Comparison of ENCODE assay signal across 8 cellular contexts in the genomic region with DNA sequence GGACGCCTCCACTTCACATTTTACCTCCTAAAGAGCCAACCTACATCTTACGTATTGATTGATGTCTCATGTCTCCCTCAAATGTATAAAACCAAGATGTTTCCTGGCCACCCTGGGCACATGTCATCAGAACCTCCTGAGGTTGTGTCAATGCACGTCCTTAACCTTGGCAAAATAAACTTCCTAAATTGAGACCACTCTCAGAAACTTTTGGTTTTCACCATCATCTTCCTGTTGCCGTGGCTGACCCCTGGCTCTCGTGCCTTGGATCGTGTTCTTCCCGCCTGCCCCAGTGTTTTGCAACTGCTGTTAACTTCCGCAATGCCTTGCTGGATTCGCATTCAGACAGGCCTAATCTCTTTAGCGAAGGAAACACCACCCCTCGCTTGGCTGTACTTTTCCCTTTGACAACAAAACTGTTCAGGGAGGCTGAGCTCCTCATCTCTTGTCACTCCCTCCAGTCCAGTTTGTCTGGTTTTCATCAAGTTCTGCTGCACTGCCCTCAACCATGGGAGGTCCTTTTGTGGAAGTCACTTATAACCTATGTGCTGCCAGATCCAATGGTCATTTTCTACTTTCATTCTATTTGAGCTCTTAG. TPM values are rescaled to one million over a fixed set of nuclear protein-coding genes. Genes with fewer than 3 reads are reported as not detected.
DNase-seq lines count a peak whose midpoint lies in the region; ATAC-seq and TF ChIP-seq lines count a peak whose summit lies in the region.

No MANE protein-coding gene starts in this region.

- no peak for DNase-seq in Calu3
- DNase-seq in SJSA1 (ENCODE audit: low read depth in 1 of 2, low spot score in 2 of 2) = peak in 1 of 2 experiments; percentile 86
- no peak for DNase-seq in fibroblast of lung (ENCODE audit: low read depth in 2 of 2)
- peak; percentile 54 for DNase-seq in osteoblast (ENCODE audit: insufficient read length, low spot score, missing footprints)
- no peak for DNase-seq in H4 (ENCODE audit: low spot score)
- DNase-seq in stimulated activated CD4-positive, alpha-beta T cell treated with anti-CD3 and anti-CD28 coated beads, Interleukin-15, amount 100 ng/mL, for 24 hours = no peak

- no peaks in the 10 kb centered on the region; the same call in 1 of the 2 replicates for H3K9me3 ChIP-seq in SJSA1 (replicated peaks)
- H3K9me3 ChIP-seq in fibroblast of lung (ENCODE audit: control insufficient read depth, insufficient read depth, low read depth, low read length) = no peaks in the 10 kb centered on the region
- H3K9me3 ChIP-seq in osteoblast (ENCODE audit: low read depth, low read length) = no peaks in the 10 kb centered on the region

- H3K4me3 ChIP-seq in SJSA1 (no peak overlapping the region), fibroblast of lung (replicated peaks in 1 of 4; ENCODE audit: control extremely low read depth in 1 of 4, insufficient read depth in 1 of 4, low read depth in 3 of 4, low read length in 4 of 4) (no peak overlapping the region), osteoblast (ENCODE audit: insufficient read depth, low read length) (no peak overlapping the region)

- ATAC-seq in GM19452 (IDR thresholded peaks at IDR 0.05; ENCODE audit: unreplicated experiment) (no peak), HG03039 (IDR thresholded peaks at IDR 0.05; ENCODE audit: unreplicated experiment) (no peak)

- H3K36me3 ChIP-seq in SJSA1 = peaks cover 26% of the 10 kb centered on the region
- no peaks in the 10 kb centered on the region for H3K36me3 ChIP-seq in fibroblast of lung (ENCODE audit: control insufficient read depth, insufficient read depth, low read length)
- no peaks in the 10 kb centered on the region for H3K36me3 ChIP-seq in osteoblast (ENCODE audit: insufficient read depth, low read length)

- CTCF ChIA-PET in Calu3 (lab: Charles Lee) = no interaction called here

- TF ChIP-seq CTCF in Calu3 (IDR thresholded peaks at IDR 0.05; ENCODE audit: unreplicated experiment) = no peak
- TF ChIP-seq CTCF in fibroblast of lung (conservative IDR thresholded peaks at IDR 0.05 in 1 of 2, IDR thresholded peaks at IDR 0.05 in 1 of 2; ENCODE audit: low read depth in 1 of 2, low read length in 2 of 2) = no peak
- no peak for TF ChIP-seq CTCF in osteoblast (IDR thresholded peaks at IDR 0.05; ENCODE audit: extremely low read depth, low read depth, low read length)

- H3K4me2 ChIP-seq in fibroblast of lung (ENCODE audit: extremely low read depth, insufficient read depth, low read length) = no peak overlapping the region
- H3K4me2 ChIP-seq in osteoblast (ENCODE audit: insufficient read depth, low read length) = no peak overlapping the region

- peaks cover 33% of the 10 kb centered on the region for H3K79me2 ChIP-seq in fibroblast of lung (ENCODE audit: control insufficient read depth, insufficient read depth, low read length)
- peaks cover 34% of the 10 kb centered on the region for H3K79me2 ChIP-seq in osteoblast (ENCODE audit: insufficient read depth, low read length)

- H3K9me3 Mint-ChIP-seq in Calu3 (ENCODE audit: low read depth, unreplicated experiment) = no peaks in the 10 kb centered on the region

- H3K36me3 Mint-ChIP-seq in Calu3 (ENCODE audit: insufficient read depth, unreplicated experiment) = peaks cover 49% of the 10 kb centered on the region

- BruUV-seq in Calu3 (replicated peaks; lab: Mats Ljungman, UMichigan) = no TSS peak

- H3K4me1 Mint-ChIP-seq in Calu3 (ENCODE audit: low read depth, unreplicated experiment) = peaks cover 20% of the 10 kb centered on the region

- H3K27ac ChIP-seq in SJSA1 = peak overlapping the region; percentile 85
- H3K27ac ChIP-seq in fibroblast of lung (ENCODE audit: insufficient read depth, low read length) = no peak overlapping the region
- H3K27ac ChIP-seq in osteoblast (ENCODE audit: low read depth, low read length) = no peak overlapping the region

- H3K27ac Mint-ChIP-seq in Calu3 (ENCODE audit: unreplicated experiment) = peak overlapping the region; percentile 15

- intact Hi-C loops in Calu3 (cut with micrococcal nuclease; ENCODE audit: unreplicated experiment) = loop anchor here (5.0 kb wide), 1 partner anchor 60 kb away; no protein-coding TSS in a partner anchor

- H3K4me1 ChIP-seq in SJSA1 (replicated peaks) = peaks cover 29% of the 10 kb centered on the region
- H3K4me1 ChIP-seq in fibroblast of lung (ENCODE audit: control insufficient read depth, extremely low read depth, insufficient read depth, low read length) = peaks cover 6% of the 10 kb centered on the region
- peaks cover 19% of the 10 kb centered on the region for H3K4me1 ChIP-seq in osteoblast (ENCODE audit: insufficient read depth, low read length)

- H3K9ac ChIP-seq in fibroblast of lung (ENCODE audit: insufficient read depth, low read length) = no peak overlapping the region

- H2AFZ ChIP-seq in fibroblast of lung (ENCODE audit: low read length) (peak overlapping the region; percentile 3), osteoblast (ENCODE audit: low read length) (peak overlapping the region; percentile 93)

- peak overlapping the region; percentile 97 for H3K4me3 Mint-ChIP-seq in Calu3 (ENCODE audit: low read depth, unreplicated experiment)

- no peaks in the 10 kb centered on the region for H3K27me3 ChIP-seq in SJSA1 (replicated peaks)
- no peaks in the 10 kb centered on the region for H3K27me3 ChIP-seq in fibroblast of lung (ENCODE audit: control insufficient read depth, insufficient read depth, low read length)
- H3K27me3 ChIP-seq in osteoblast (ENCODE audit: insufficient read depth, low read length) = peaks cover 4% of the 10 kb centered on the region

- peaks cover 17% of the 10 kb centered on the region for H3K27me3 Mint-ChIP-seq in Calu3 (ENCODE audit: unreplicated experiment)

- H4K20me1 ChIP-seq in fibroblast of lung (ENCODE audit: control insufficient read depth, extremely low read depth, insufficient read depth, low read length) (no peaks in the 10 kb centered on the region), osteoblast (ENCODE audit: insufficient read depth, low read length) (peaks cover 6% of the 10 kb centered on the region)

RNA-seq across cellular contexts. Expression of a gene that starts 1.2 kb away (rescaled TPM):
- 138 and 141 TPM in 2 replicates for total RNA-seq in Calu3 (2022)
- 40.6 and 64.6 TPM in 2 replicates for total RNA-seq in SJSA1 (2014; rRNA removed; shearing (Covaris generic))
- 24.7 and 56.6 TPM in 2 replicates for total RNA-seq in fibroblast of lung
- 158 and 197 TPM in 2 replicates for polyA plus RNA-seq in fibroblast of lung
- 180 and 243 TPM in 2 replicates for polyA plus RNA-seq in fibroblast of lung (2012)
- 244 and 298 TPM in 2 replicates for polyA minus RNA-seq in fibroblast of lung (ENCODE audit: low replicate concordance)
- 31.1 and 36.2 TPM in 2 replicates for total RNA-seq in osteoblast
- total RNA-seq in H4 (2014; rRNA removed; shearing (Covaris generic)) = 38.0 and 41.5 TPM in 2 replicates
